In genomic region chr1:56139786-56140185, GRCh38 we compare ENCODE assay signal across 18 cellular contexts.
A peak's percentile ranks its signal among the peaks of the same experiment; 100 is the strongest.
DNase-seq lines count a peak whose midpoint lies in the region; ATAC-seq, FAIRE-seq and TF ChIP-seq lines count a peak whose summit lies in the region.
"Had no signal": no experiment of that assay in that cellular context is flagged by ENCODE, and none has a peak within 500 bp of the region (broad histone marks: within the 10 kb centered on the region; RNA-seq: fewer than 3 reads in every experiment).

No MANE protein-coding gene starts in this region.

- TF ChIP-seq CTCF in endothelial cell of umbilical vein (IDR thresholded peaks at IDR 0.05; ENCODE audit: extremely low read depth in 1 of 2, insufficient read depth in 1 of 2, low read depth in 1 of 2, low read length in 2 of 2), result no peak

- no peak overlapping the region for H3K27ac ChIP-seq in endothelial cell of umbilical vein (ENCODE audit: insufficient read depth, low read depth, low read length)
- H3K27ac ChIP-seq in trophoblast cell (ENCODE audit: low read depth, low read length), result no peak overlapping the region

- WGBS in trophoblast cell (ENCODE audit: extremely low coverage, insufficient coverage, insufficient read length), result no CpG with 5 or more reads among the region's 5 CpGs

- H3K4me3 ChIP-seq in endothelial cell of umbilical vein (replicated peaks in 1 of 3; ENCODE audit: insufficient read depth in 1 of 3, low read depth in 1 of 3, low read length in 3 of 3), result no peak overlapping the region
- no peak overlapping the region for H3K4me3 ChIP-seq in trophoblast cell (ENCODE audit: low read depth, low read length)

- TF ChIP-seq POLR2A in endothelial cell of umbilical vein (IDR thresholded peaks at IDR 0.05; ENCODE audit: low read depth, low read length), result no peak

- H4K8ac ChIP-seq in trophoblast cell (ENCODE audit: low read depth, low read length), result no peak overlapping the region

- H3K9me3 ChIP-seq in endothelial cell of umbilical vein (replicated peaks; ENCODE audit: control insufficient read depth, insufficient read depth, low read length), result no peaks in the 10 kb centered on the region
- H3K9me3 ChIP-seq in trophoblast cell (ENCODE audit: insufficient read depth, low read depth, low read length), result no peaks in the 10 kb centered on the region
- H3K9me3 ChIP-seq: SK-N-SH had no signal

- H3K23ac ChIP-seq in trophoblast cell (ENCODE audit: low read length), result no peak overlapping the region

- H3K36me3 Mint-ChIP-seq in stimulated activated effector memory CD8-positive, alpha-beta T cell treated with anti-CD3 and anti-CD28 coated beads, Interleukin-12 subunit alpha, Interleukin-12 subunit beta, amount 100 ng/mL, for 72 hours, result no peaks in the 10 kb centered on the region

- no peaks in the 10 kb centered on the region for H3K4me1 Mint-ChIP-seq in stimulated activated effector memory CD8-positive, alpha-beta T cell treated with anti-CD3 and anti-CD28 coated beads, Interleukin-12 subunit alpha, Interleukin-12 subunit beta, amount 100 ng/mL, for 72 hours

- CTCF ChIA-PET in endothelial cell of umbilical vein (lab: Charles Lee), result no interaction called here

- H3K4me1 ChIP-seq in endothelial cell of umbilical vein (ENCODE audit: control insufficient read depth, extremely low read depth, insufficient read depth, low read length), result peaks cover 20% of the 10 kb centered on the region
- H3K4me1 ChIP-seq in trophoblast cell (ENCODE audit: control insufficient read depth in 1 of 2, insufficient read depth in 2 of 2, low read length in 2 of 2), result peaks cover 2 to 3% of the 10 kb centered on the region in 2 experiments

- H3K36me3 ChIP-seq in endothelial cell of umbilical vein (ENCODE audit: control insufficient read depth in 2 of 2, extremely low read depth in 1 of 2, insufficient read depth in 2 of 2, low read length in 2 of 2) (no peaks in the 10 kb centered on the region), trophoblast cell (ENCODE audit: control insufficient read depth in 1 of 2, insufficient read depth in 2 of 2, low read length in 2 of 2) (no peaks in the 10 kb centered on the region)

- H3K9me1 ChIP-seq in endothelial cell of umbilical vein (replicated peaks; ENCODE audit: control insufficient read depth, extremely low read depth, insufficient read depth, low read length), result no peaks in the 10 kb centered on the region

- no peak overlapping the region for H2AK5ac ChIP-seq in trophoblast cell (ENCODE audit: low read length)

- intact Hi-C loops in endothelial cell of umbilical vein (cut with micrococcal nuclease), result no loop called here

- H4K20me1 ChIP-seq in endothelial cell of umbilical vein (replicated peaks; ENCODE audit: control insufficient read depth, extremely low read depth, insufficient read depth, low read length), result no peaks in the 10 kb centered on the region

- H3K79me2 ChIP-seq in endothelial cell of umbilical vein (ENCODE audit: control insufficient read depth, insufficient read depth, low read length), result no peaks in the 10 kb centered on the region
- no peaks in the 10 kb centered on the region for H3K79me2 ChIP-seq in trophoblast cell (ENCODE audit: control insufficient read depth, insufficient read depth, low read length, poor library complexity)

- FAIRE-seq in endothelial cell of umbilical vein (lab: Jason Lieb, UNC), result no peak
- no peak for FAIRE-seq in HTR-8/SVneo (lab: Jason Lieb, UNC)
- FAIRE-seq: A204.1, H54 had no signal

- DNase-seq in Daoy (ENCODE audit: low read depth) (peak; percentile 65), NCI-H526 treated with DMSO at 0.1 percent for 48 hours (lab: John Stamatoyannopoulos, UW) (peak; percentile 39), endothelial cell of umbilical vein (ENCODE audit: low read depth, low spot score) (no peak), trophoblast cell (no peak), HTR-8/SVneo (ENCODE audit: insufficient read length, low spot score) (no peak)
- no peak for DNase-seq in activated naive CD4-positive, alpha-beta T cell (lab: John Stamatoyannopoulos, UW)
- DNase-seq in stimulated activated effector memory CD8-positive, alpha-beta T cell treated with anti-CD3 and anti-CD28 coated beads, Interleukin-12 subunit alpha, Interleukin-12 subunit beta, amount 100 ng/mL, for 72 hours (ENCODE audit: low spot score in 2 of 2), result no peak
- DNase-seq: CD4-positive, alpha-beta T cell; KBM-7; MV-4-11; NCI-H1417; NCI-H187 treated with DMSO at 0.1 percent for 48 hours; NCI-H345; RPMI8226; SHP77 treated with DMSO at 0.1 percent for 48 hours; SK-N-SH had no signal

- no peak overlapping the region for H3K27ac Mint-ChIP-seq in stimulated activated effector memory CD8-positive, alpha-beta T cell treated with anti-CD3 and anti-CD28 coated beads, Interleukin-12 subunit alpha, Interleukin-12 subunit beta, amount 100 ng/mL, for 72 hours
- H3K27ac Mint-ChIP-seq: CD4-positive, alpha-beta T cell had no signal

- H2AFZ ChIP-seq in endothelial cell of umbilical vein (ENCODE audit: low read depth, low read length) (peak overlapping the region; percentile 35), trophoblast cell (ENCODE audit: insufficient read depth, low read length, poor library complexity) (no peak overlapping the region)

- peak overlapping the region; percentile 54 for H2BK12ac ChIP-seq in trophoblast cell (ENCODE audit: low read length)

- no TSS peak for BruUV-seq in endothelial cell of umbilical vein (replicated peaks; lab: Mats Ljungman, UMichigan)

- ATAC-seq in stimulated activated effector memory CD8-positive, alpha-beta T cell treated with anti-CD3 and anti-CD28 coated beads, Interleukin-12 subunit alpha, Interleukin-12 subunit beta, amount 100 ng/mL, for 72 hours, result no peak

- H3K9ac ChIP-seq in endothelial cell of umbilical vein (replicated peaks; ENCODE audit: extremely low read depth, insufficient read depth, low read length) (no peak overlapping the region), trophoblast cell (ENCODE audit: low read length) (no peak overlapping the region)
- H3K9ac ChIP-seq: SK-N-SH had no signal

- peak overlapping the region; percentile 20 for H2BK120ac ChIP-seq in trophoblast cell (ENCODE audit: insufficient read depth, low read length, poor library complexity)

- no peak overlapping the region for H3K14ac ChIP-seq in trophoblast cell (ENCODE audit: low read length)

- dilution Hi-C loops in endothelial cell of umbilical vein (cut with MboI; ENCODE audit: extremely low pct_ligation_motif_present, low sequenced_read_pairs), result no loop called here

- no peak overlapping the region for H4K12ac ChIP-seq in trophoblast cell (ENCODE audit: low read depth, low read length)

- H3K9me3 Mint-ChIP-seq in stimulated activated effector memory CD8-positive, alpha-beta T cell treated with anti-CD3 and anti-CD28 coated beads, Interleukin-12 subunit alpha, Interleukin-12 subunit beta, amount 100 ng/mL, for 72 hours, result no peaks in the 10 kb centered on the region
- H3K9me3 Mint-ChIP-seq: CD4-positive, alpha-beta T cell had no signal

- POLR2A ChIA-PET in endothelial cell of umbilical vein (lab: Charles Lee), result no interaction called here

- no peak overlapping the region for H3K4ac ChIP-seq in trophoblast cell (ENCODE audit: low read depth, low read length)

- no peak overlapping the region for H3K4me3 Mint-ChIP-seq in stimulated activated effector memory CD8-positive, alpha-beta T cell treated with anti-CD3 and anti-CD28 coated beads, Interleukin-12 subunit alpha, Interleukin-12 subunit beta, amount 100 ng/mL, for 72 hours
- H3K4me3 Mint-ChIP-seq: CD4-positive, alpha-beta T cell had no signal

- H3K18ac ChIP-seq in trophoblast cell (ENCODE audit: low read length), result no peak overlapping the region

- H3K27me3 ChIP-seq in endothelial cell of umbilical vein (ENCODE audit: control insufficient read depth in 2 of 2, insufficient read depth in 2 of 2, low read length in 2 of 2), result no peaks in the 10 kb centered on the region
- no peaks in the 10 kb centered on the region for H3K27me3 ChIP-seq in trophoblast cell (ENCODE audit: insufficient read depth, low read length)

- peaks cover 4% of the 10 kb centered on the region for H3K79me1 ChIP-seq in trophoblast cell (ENCODE audit: low read length)

- H4K91ac ChIP-seq in trophoblast cell (ENCODE audit: low read depth, low read length), result no peak overlapping the region

- no peak overlapping the region for H2BK5ac ChIP-seq in trophoblast cell (ENCODE audit: low read depth, low read length, poor library complexity)

- H3K4me2 ChIP-seq in endothelial cell of umbilical vein (ENCODE audit: insufficient read depth, low read length) (no peak overlapping the region), trophoblast cell (ENCODE audit: low read length) (no peak overlapping the region)
- H3K4me2 ChIP-seq: SK-N-SH had no signal

TF ChIP-seq in endothelial cell of umbilical vein, 7 proteins besides CTCF, POLR2A, EP300 and RAD21:
- TF ChIP-seq GATA2 (IDR thresholded peaks at IDR 0.05; ENCODE audit: insufficient read depth, insufficient read length, low read depth, low read length), result no peak
- no peak for TF ChIP-seq POLR2AphosphoS5 (IDR thresholded peaks at IDR 0.05; ENCODE audit: insufficient read depth, low read depth, low read length)
- TF ChIP-seq JUN (IDR thresholded peaks at IDR 0.05; ENCODE audit: borderline replicate concordance, insufficient read depth, insufficient read length, low read depth), result no peak
- TF ChIP-seq MYC (IDR thresholded peaks at IDR 0.05; ENCODE audit: low read depth, low read length), result no peak
- no peak for TF ChIP-seq FOS (IDR thresholded peaks at IDR 0.05; ENCODE audit: borderline replicate concordance, insufficient read depth, low read length)
- TF ChIP-seq EZH2 (IDR thresholded peaks at IDR 0.05; ENCODE audit: borderline replicate concordance, low read depth, low read length, severe bottlenecking), result no peak
- TF ChIP-seq MAX (IDR thresholded peaks at IDR 0.05; ENCODE audit: insufficient read depth, insufficient read length), result no peak
TF ChIP-seq in endothelial cell of umbilical vein: peak in this region for 0.

Comparison
In these comparisons a context has a peak if more than half of its experiments do, and no peak if none do; other contexts are left out.
1. DNase-seq: peak in Daoy (single experiment) and NCI-H526 treated with DMSO at 0.1 percent for 48 hours (single experiment); none in endothelial cell of umbilical vein (single experiment), trophoblast cell (0 of 2), activated naive CD4-positive, alpha-beta T cell (0 of 4), HTR-8/SVneo (single experiment) and stimulated activated effector memory CD8-positive, alpha-beta T cell treated with anti-CD3 and anti-CD28 coated beads, Interleukin-12 subunit alpha, Interleukin-12 subunit beta, amount 100 ng/mL, for 72 hours (0 of 2).